Comparison of ENCODE assay signal across 10 cellular contexts in the genomic region with DNA sequence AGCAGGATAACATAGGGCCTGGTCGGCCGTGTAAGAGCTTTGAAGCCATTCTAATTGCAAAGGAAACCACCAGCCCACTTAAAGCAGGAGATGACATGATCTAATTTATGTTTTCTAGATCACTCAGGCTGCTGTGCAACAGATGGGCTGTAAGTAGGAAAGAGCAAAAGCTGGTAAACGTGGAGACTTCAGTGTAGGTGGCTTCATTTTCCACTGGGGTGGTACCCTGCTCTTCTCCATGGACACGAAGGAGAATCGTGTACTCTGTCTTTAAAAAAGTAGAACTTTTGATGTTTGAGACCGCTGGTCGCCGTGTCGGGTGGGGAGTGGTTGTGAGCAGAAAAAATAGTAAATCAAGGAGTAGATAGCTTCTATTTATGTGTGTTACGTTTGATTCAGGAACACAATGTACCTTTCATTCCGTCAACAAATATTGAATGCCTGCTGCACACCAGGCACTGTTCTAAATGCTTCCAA. TPM values are rescaled to one million over a fixed set of nuclear protein-coding genes. Genes with fewer than 3 reads are reported as not detected.
DNase-seq lines count a peak whose midpoint lies in the region; ATAC-seq and TF ChIP-seq lines count a peak whose summit lies in the region.
"Had no signal": no experiment of that assay in that cellular context is flagged by ENCODE, and none has a peak within 500 bp of the region (broad histone marks: within the 10 kb centered on the region; RNA-seq: fewer than 3 reads in every experiment).

No MANE protein-coding gene starts in this region.

- H3K4me1 Mint-ChIP-seq in activated CD4-positive, alpha-beta T cell treated with anti-CD3 and anti-CD28 coated beads, Interleukin-2, amount 10 ng/mL, durations not matched to agents 24 days and 14 days = peaks cover 65% of the 10 kb centered on the region
- H3K4me1 Mint-ChIP-seq in activated CD8-positive, alpha-beta T cell treated with anti-CD3 and anti-CD28 coated beads, Interleukin-2, amount 10 ng/mL, durations not matched to agents 7 days and 5 days (ENCODE audit: low read depth) = peaks cover 85% of the 10 kb centered on the region
- H3K4me1 Mint-ChIP-seq in stimulated activated naive CD8-positive, alpha-beta T cell treated with anti-CD3 and anti-CD28 coated beads, Interleukin-15, Interleukin-2, amounts not matched to agents 100 ng/mL and 50 ng/mL, for 24 hours (ENCODE audit: low read depth) = peaks cover 92% of the 10 kb centered on the region

- H4K20me1 ChIP-seq in fibroblast of lung (ENCODE audit: control insufficient read depth, extremely low read depth, insufficient read depth, low read length) = no peaks in the 10 kb centered on the region

- peaks cover 35% of the 10 kb centered on the region for H3K4me1 ChIP-seq in fibroblast of lung (ENCODE audit: control insufficient read depth, extremely low read depth, insufficient read depth, low read length)

- peak overlapping the region; percentile 93 for H3K27ac Mint-ChIP-seq in activated CD4-positive, alpha-beta T cell treated with anti-CD3 and anti-CD28 coated beads, Interleukin-2, amount 10 ng/mL, durations not matched to agents 24 days and 14 days
- peak overlapping the region; percentile 92 for H3K27ac Mint-ChIP-seq in activated CD8-positive, alpha-beta T cell treated with anti-CD3 and anti-CD28 coated beads, Interleukin-2, amount 10 ng/mL, durations not matched to agents 7 days and 5 days
- peak overlapping the region; percentile 94 for H3K27ac Mint-ChIP-seq in stimulated activated naive CD8-positive, alpha-beta T cell treated with anti-CD3 and anti-CD28 coated beads, Interleukin-15, Interleukin-2, amounts not matched to agents 100 ng/mL and 50 ng/mL, for 24 hours

- H3K27me3 ChIP-seq in fibroblast of lung (ENCODE audit: control insufficient read depth, insufficient read depth, low read length) = no peaks in the 10 kb centered on the region

- POLR2A ChIA-PET in activated CD8-positive, alpha-beta T cell treated with anti-CD3 and anti-CD28 coated beads, Interleukin-2, amount 10 ng/mL, durations not matched to agents 7 days and 5 days (lab: Charles Lee) = interaction anchor here (1.2 to 3.3 kb wide), 5 partner anchors 21 to 50 kb away, joined by 6 to 26 read pairs (median 6); a partner anchor contains a TSS

- H3K4me3 ChIP-seq in fibroblast of lung (replicated peaks in 1 of 4; ENCODE audit: control extremely low read depth in 1 of 4, insufficient read depth in 1 of 4, low read depth in 3 of 4, low read length in 4 of 4) = no peak overlapping the region

- peaks cover 65% of the 10 kb centered on the region for H3K79me2 ChIP-seq in fibroblast of lung (ENCODE audit: control insufficient read depth, insufficient read depth, low read length)

- peaks cover 38% of the 10 kb centered on the region for H3K36me3 Mint-ChIP-seq in activated CD4-positive, alpha-beta T cell treated with anti-CD3 and anti-CD28 coated beads, Interleukin-2, amount 10 ng/mL, durations not matched to agents 24 days and 14 days (ENCODE audit: low read depth)
- peaks cover 71% of the 10 kb centered on the region for H3K36me3 Mint-ChIP-seq in activated CD8-positive, alpha-beta T cell treated with anti-CD3 and anti-CD28 coated beads, Interleukin-2, amount 10 ng/mL, durations not matched to agents 7 days and 5 days (ENCODE audit: low read depth)
- peaks cover 31% of the 10 kb centered on the region for H3K36me3 Mint-ChIP-seq in stimulated activated naive CD8-positive, alpha-beta T cell treated with anti-CD3 and anti-CD28 coated beads, Interleukin-15, Interleukin-2, amounts not matched to agents 100 ng/mL and 50 ng/mL, for 24 hours (ENCODE audit: low read depth)

- peak overlapping the region; percentile 58 for H3K27ac ChIP-seq in fibroblast of lung (ENCODE audit: insufficient read depth, low read length)

- H2AFZ ChIP-seq in fibroblast of lung (ENCODE audit: low read length) = no peak overlapping the region

- TF ChIP-seq CTCF in fibroblast of lung (conservative IDR thresholded peaks at IDR 0.05 in 1 of 2, IDR thresholded peaks at IDR 0.05 in 1 of 2; ENCODE audit: low read depth in 1 of 2, low read length in 2 of 2) = no peak

- CTCF ChIA-PET in activated CD8-positive, alpha-beta T cell treated with anti-CD3 and anti-CD28 coated beads, Interleukin-2, amount 10 ng/mL, durations not matched to agents 7 days and 5 days (lab: Charles Lee) = interaction anchor here (0.9 to 3.9 kb wide), 10 partner anchors 9 to 50 kb away, joined by 3 to 24 read pairs (median 3); a partner anchor contains a TSS

- H3K9me3 ChIP-seq in fibroblast of lung (ENCODE audit: control insufficient read depth, insufficient read depth, low read depth, low read length) = no peaks in the 10 kb centered on the region

- ATAC-seq in activated CD8-positive, alpha-beta T cell treated with anti-CD3 and anti-CD28 coated beads, Interleukin-2, amount 10 ng/mL, durations not matched to agents 7 days and 5 days = peak; percentile 66

- H3K4me2 ChIP-seq in fibroblast of lung (ENCODE audit: extremely low read depth, insufficient read depth, low read length) = peak overlapping the region; percentile 38

- no peak overlapping the region for H3K9ac ChIP-seq in fibroblast of lung (ENCODE audit: insufficient read depth, low read length)

- intact Hi-C loops in activated CD4-positive, alpha-beta T cell treated with anti-CD3 and anti-CD28 coated beads, Interleukin-2, amount 10 ng/mL, durations not matched to agents 24 days and 14 days (cut with micrococcal nuclease) = loop anchor here (2.0 kb wide), 1 partner anchor 26 kb away; a partner anchor contains a TSS

- peak overlapping the region; percentile 53 for H3K4me3 Mint-ChIP-seq in activated CD4-positive, alpha-beta T cell treated with anti-CD3 and anti-CD28 coated beads, Interleukin-2, amount 10 ng/mL, durations not matched to agents 24 days and 14 days
- H3K4me3 Mint-ChIP-seq in activated CD8-positive, alpha-beta T cell treated with anti-CD3 and anti-CD28 coated beads, Interleukin-2, amount 10 ng/mL, durations not matched to agents 7 days and 5 days = peak overlapping the region; percentile 70
- peak overlapping the region; percentile 71 for H3K4me3 Mint-ChIP-seq in stimulated activated naive CD8-positive, alpha-beta T cell treated with anti-CD3 and anti-CD28 coated beads, Interleukin-15, Interleukin-2, amounts not matched to agents 100 ng/mL and 50 ng/mL, for 24 hours

- no peaks in the 10 kb centered on the region for H3K36me3 ChIP-seq in fibroblast of lung (ENCODE audit: control insufficient read depth, insufficient read depth, low read length)

- DNase-seq in activated CD4-positive, alpha-beta T cell treated with anti-CD3 and anti-CD28 coated beads, Interleukin-2, amount 10 ng/mL, durations not matched to agents 24 days and 14 days = peak; percentile 69
- no peak for DNase-seq in activated CD4-positive, alpha-beta T cell treated with anti-CD3 and anti-CD28 coated beads for 1 hour
- peak; percentile 52 for DNase-seq in activated CD8-positive, alpha-beta T cell treated with anti-CD3 and anti-CD28 coated beads, Interleukin-2, amount 10 ng/mL, durations not matched to agents 7 days and 5 days
- no peak for DNase-seq in fibroblast of lung (ENCODE audit: low read depth in 2 of 2)
- DNase-seq in retina = no peak
- DNase-seq in iPS-NIHi7 (ENCODE audit: extremely low spot score) = no peak
- DNase-seq in H4 (ENCODE audit: low spot score) = no peak

- peaks cover 7% of the 10 kb centered on the region for H3K9me3 Mint-ChIP-seq in activated CD4-positive, alpha-beta T cell treated with anti-CD3 and anti-CD28 coated beads, Interleukin-2, amount 10 ng/mL, durations not matched to agents 24 days and 14 days
- no peaks in the 10 kb centered on the region for H3K9me3 Mint-ChIP-seq in activated CD8-positive, alpha-beta T cell treated with anti-CD3 and anti-CD28 coated beads, Interleukin-2, amount 10 ng/mL, durations not matched to agents 7 days and 5 days (ENCODE audit: insufficient read depth)
- no peaks in the 10 kb centered on the region for H3K9me3 Mint-ChIP-seq in stimulated activated naive CD8-positive, alpha-beta T cell treated with anti-CD3 and anti-CD28 coated beads, Interleukin-15, Interleukin-2, amounts not matched to agents 100 ng/mL and 50 ng/mL, for 24 hours

- no peaks in the 10 kb centered on the region for H3K27me3 Mint-ChIP-seq in activated CD4-positive, alpha-beta T cell treated with anti-CD3 and anti-CD28 coated beads, Interleukin-2, amount 10 ng/mL, durations not matched to agents 24 days and 14 days
- H3K27me3 Mint-ChIP-seq in activated CD8-positive, alpha-beta T cell treated with anti-CD3 and anti-CD28 coated beads, Interleukin-2, amount 10 ng/mL, durations not matched to agents 7 days and 5 days (ENCODE audit: low read depth) = no peaks in the 10 kb centered on the region
- no peaks in the 10 kb centered on the region for H3K27me3 Mint-ChIP-seq in stimulated activated naive CD8-positive, alpha-beta T cell treated with anti-CD3 and anti-CD28 coated beads, Interleukin-15, Interleukin-2, amounts not matched to agents 100 ng/mL and 50 ng/mL, for 24 hours

RNA-seq across cellular contexts. Expression of a gene that starts 6.4 kb away (rescaled TPM):
- total RNA-seq in activated CD4-positive, alpha-beta T cell treated with anti-CD3 and anti-CD28 coated beads, Interleukin-2, amount 10 ng/mL, durations not matched to agents 24 days and 14 days = 2.8 and 3.1 TPM in 2 replicates
- total RNA-seq in activated CD8-positive, alpha-beta T cell treated with anti-CD3 and anti-CD28 coated beads, Interleukin-2, amount 10 ng/mL, durations not matched to agents 7 days and 5 days = 10 to 100 TPM; 17.8 to 18.8 TPM
- total RNA-seq in fibroblast of lung = 14.9 and 17.7 TPM in 2 replicates
- 63.7 and 65.8 TPM in 2 replicates for polyA plus RNA-seq in fibroblast of lung
- polyA plus RNA-seq in fibroblast of lung (2012) = 39.0 and 48.2 TPM in 2 replicates
- 84.7 and 110 TPM in 2 replicates for polyA minus RNA-seq in fibroblast of lung (ENCODE audit: low replicate concordance)
- total RNA-seq in H4 (2014; rRNA removed; shearing (Covaris generic)) = 0.06 and 0.10 TPM in 2 replicates
- total RNA-seq: kidney epithelial cell, SK-MEL-5 had no signal

RNA-seq across cellular contexts. Expression of a gene that starts 26.0 kb away (rescaled TPM):
- total RNA-seq in activated CD4-positive, alpha-beta T cell treated with anti-CD3 and anti-CD28 coated beads, Interleukin-2, amount 10 ng/mL, durations not matched to agents 24 days and 14 days = 52.2 and 52.5 TPM in 2 replicates
- 10 to 100 TPM; 60.5 to 66.3 TPM for total RNA-seq in activated CD8-positive, alpha-beta T cell treated with anti-CD3 and anti-CD28 coated beads, Interleukin-2, amount 10 ng/mL, durations not matched to agents 7 days and 5 days
- total RNA-seq in fibroblast of lung = 28.8 and 31.2 TPM in 2 replicates
- polyA plus RNA-seq in fibroblast of lung = 55.2 and 68.6 TPM in 2 replicates
- 34.5 and 46.9 TPM in 2 replicates for polyA plus RNA-seq in fibroblast of lung (2012)
- 133 and 137 TPM in 2 replicates for polyA minus RNA-seq in fibroblast of lung (ENCODE audit: low replicate concordance)
- 60.8 and 69.9 TPM in 2 replicates for total RNA-seq in H4 (2014; rRNA removed; shearing (Covaris generic))

RNA-seq across cellular contexts. Expression of a gene that starts 26.4 kb away (rescaled TPM):
- total RNA-seq in activated CD4-positive, alpha-beta T cell treated with anti-CD3 and anti-CD28 coated beads, Interleukin-2, amount 10 ng/mL, durations not matched to agents 24 days and 14 days = 42.3 and 42.6 TPM in 2 replicates
- 10 to 100 TPM; 92.7 to 94.2 TPM for total RNA-seq in activated CD8-positive, alpha-beta T cell treated with anti-CD3 and anti-CD28 coated beads, Interleukin-2, amount 10 ng/mL, durations not matched to agents 7 days and 5 days
- total RNA-seq in fibroblast of lung = 4.9 and 27.7 TPM in 2 replicates
- 32.7 and 89.3 TPM in 2 replicates for polyA plus RNA-seq in fibroblast of lung
- polyA plus RNA-seq in fibroblast of lung (2012) = 20.4 and 60.3 TPM in 2 replicates
- 5.4 and 24.1 TPM in 2 replicates for polyA minus RNA-seq in fibroblast of lung (ENCODE audit: low replicate concordance)
- total RNA-seq in H4 (2014; rRNA removed; shearing (Covaris generic)) = 97.8 and 119 TPM in 2 replicates

RNA-seq across cellular contexts. Expression of a gene that starts 50.0 kb away (rescaled TPM):
- total RNA-seq in activated CD4-positive, alpha-beta T cell treated with anti-CD3 and anti-CD28 coated beads, Interleukin-2, amount 10 ng/mL, durations not matched to agents 24 days and 14 days = 92.3 and 96.5 TPM in 2 replicates
- 100 to 1,000 TPM; 118 to 125 TPM for total RNA-seq in activated CD8-positive, alpha-beta T cell treated with anti-CD3 and anti-CD28 coated beads, Interleukin-2, amount 10 ng/mL, durations not matched to agents 7 days and 5 days
- 86.3 and 100 TPM in 2 replicates for total RNA-seq in fibroblast of lung
- 107 and 117 TPM in 2 replicates for polyA plus RNA-seq in fibroblast of lung
- 118 and 145 TPM in 2 replicates for polyA plus RNA-seq in fibroblast of lung (2012)
- 50.0 and 80.3 TPM in 2 replicates for polyA minus RNA-seq in fibroblast of lung (ENCODE audit: low replicate concordance)
- 70.0 and 71.4 TPM in 2 replicates for total RNA-seq in H4 (2014; rRNA removed; shearing (Covaris generic))

RNA-seq across cellular contexts. Expression of a gene that starts 59.6 kb away (rescaled TPM):
- total RNA-seq in activated CD4-positive, alpha-beta T cell treated with anti-CD3 and anti-CD28 coated beads, Interleukin-2, amount 10 ng/mL, durations not matched to agents 24 days and 14 days = 5.5 and 6.0 TPM in 2 replicates
- 1 to 10 TPM; 5.2 to 5.4 TPM for total RNA-seq in activated CD8-positive, alpha-beta T cell treated with anti-CD3 and anti-CD28 coated beads, Interleukin-2, amount 10 ng/mL, durations not matched to agents 7 days and 5 days
- total RNA-seq in fibroblast of lung = 71.9 and 120 TPM in 2 replicates
- polyA plus RNA-seq in fibroblast of lung = 63.6 and 90.6 TPM in 2 replicates
- 49.4 and 60.5 TPM in 2 replicates for polyA plus RNA-seq in fibroblast of lung (2012)
- polyA minus RNA-seq in fibroblast of lung (ENCODE audit: low replicate concordance) = 19.7 and 20.2 TPM in 2 replicates
- 13.0 and 14.4 TPM in 2 replicates for total RNA-seq in H4 (2014; rRNA removed; shearing (Covaris generic))

Comparison
In these comparisons a context has a peak if more than half of its experiments do, and no peak if none do; other contexts are left out.
1. DNase-seq: peak in activated CD4-positive, alpha-beta T cell treated with anti-CD3 and anti-CD28 coated beads, Interleukin-2, amount 10 ng/mL, durations not matched to agents 24 days and 14 days (single experiment) and activated CD8-positive, alpha-beta T cell treated with anti-CD3 and anti-CD28 coated beads, Interleukin-2, amount 10 ng/mL, durations not matched to agents 7 days and 5 days (single experiment); none in activated CD4-positive, alpha-beta T cell treated with anti-CD3 and anti-CD28 coated beads for 1 hour (single experiment), fibroblast of lung (0 of 2), retina (single experiment), iPS-NIHi7 (single experiment) and H4 (single experiment).
2. Peak in every context shown above with its lines, with median percentiles within 50 percentile points of each other: H3K27ac Mint-ChIP-seq and H3K4me3 Mint-ChIP-seq.